17 cellular contexts compared by ENCODE assay signal in the genomic region with DNA sequence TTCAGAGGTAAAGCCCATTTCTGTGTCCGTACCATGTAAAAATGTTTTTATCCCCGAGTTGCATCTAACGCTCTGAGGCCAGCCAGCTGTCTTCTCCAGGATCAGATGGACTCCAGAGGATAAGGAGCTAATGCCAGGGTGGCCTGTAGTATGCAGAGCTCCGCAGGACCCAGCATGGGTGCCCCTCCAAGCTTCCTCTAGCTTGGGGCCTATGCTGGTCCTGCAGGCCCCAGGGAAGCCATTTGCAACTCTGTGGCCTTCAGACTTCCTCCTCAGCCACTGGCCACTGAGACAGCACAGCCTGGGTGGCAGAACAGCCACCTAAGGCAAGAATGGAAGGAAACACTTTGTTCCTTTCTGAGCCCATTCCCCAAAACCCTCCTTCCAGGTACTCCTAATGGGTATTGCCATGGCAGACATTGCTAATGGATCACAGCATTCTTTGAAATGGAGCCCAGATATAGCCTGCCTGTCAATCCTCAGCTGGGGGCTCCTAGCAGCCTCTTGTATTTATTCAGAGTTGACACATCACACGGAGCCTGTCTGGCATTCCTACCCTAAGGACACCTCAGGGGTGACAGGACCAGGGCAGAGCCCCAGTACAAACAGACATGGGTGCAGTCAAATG. TPM values are rescaled to one million over a fixed set of nuclear protein-coding genes. Genes with fewer than 3 reads are reported as not detected.
DNase-seq lines count a peak whose midpoint lies in the region; ATAC-seq, FAIRE-seq and TF ChIP-seq lines count a peak whose summit lies in the region.
"Had no signal": no experiment of that assay in that cellular context is flagged by ENCODE, and none has a peak within 500 bp of the region (broad histone marks: within the 10 kb centered on the region; RNA-seq: fewer than 3 reads in every experiment).

No MANE protein-coding gene starts in this region.

- in situ Hi-C loops in K562 (cut with MboI), result no loop called here

- no peaks in the 10 kb centered on the region for H3K27me3 Mint-ChIP-seq in activated CD4-positive, alpha-beta T cell treated with anti-CD3 and anti-CD28 coated beads for 36 hours
- H3K27me3 Mint-ChIP-seq in neural progenitor cell (ENCODE audit: insufficient read depth, low read depth), result peaks cover 3% of the 10 kb centered on the region

- no peaks in the 10 kb centered on the region for H3K36me3 ChIP-seq in HUES64 (ENCODE audit: insufficient read depth, low read length)
- H3K36me3 ChIP-seq in K562 (ENCODE audit: control insufficient read depth, insufficient read depth, low read length), result no peaks in the 10 kb centered on the region
- no peaks in the 10 kb centered on the region for H3K36me3 ChIP-seq in neural progenitor cell
- H3K36me3 ChIP-seq: cardiac muscle cell, stomach, upper lobe of left lung had no signal

- CTCF ChIA-PET in activated CD4-positive, alpha-beta T cell treated with anti-CD3 and anti-CD28 coated beads for 36 hours (lab: Charles Lee), result interaction anchor here (1.5 kb wide), 2 partner anchors 42 to 137 kb away, joined by 4 to 7 read pairs; no protein-coding TSS in a partner anchor
- CTCF ChIA-PET in K562 (lab: Yijun Ruan, JAX; ENCODE audit: low intra/inter-chr PET ratio), result no interaction called here

- H2AFZ ChIP-seq in K562 (ENCODE audit: low read depth, low read length), result no peak overlapping the region
- peak overlapping the region; percentile 5 for H2AFZ ChIP-seq in neural progenitor cell (replicated peaks)

- peaks cover 7% of the 10 kb centered on the region for H3K36me3 Mint-ChIP-seq in activated CD4-positive, alpha-beta T cell treated with anti-CD3 and anti-CD28 coated beads for 36 hours (ENCODE audit: low read depth)
- no peaks in the 10 kb centered on the region for H3K36me3 Mint-ChIP-seq in neural progenitor cell

- H3K27me3 ChIP-seq in HUES64 (ENCODE audit: insufficient read depth, low read length), result no peaks in the 10 kb centered on the region
- peaks cover 8 to 24% of the 10 kb centered on the region in 2 experiments; a peak in 2 of 5 replicates for H3K27me3 ChIP-seq in K562 (ENCODE audit: control insufficient read depth in 2 of 2, insufficient read depth in 2 of 2, low read length in 2 of 2)
- H3K27me3 ChIP-seq in neural progenitor cell, result no peaks in the 10 kb centered on the region
- H3K27me3 ChIP-seq: cardiac muscle cell, stomach, upper lobe of left lung had no signal

- POLR2A ChIA-PET in activated CD4-positive, alpha-beta T cell treated with anti-CD3 and anti-CD28 coated beads for 36 hours (lab: Charles Lee), result no interaction called here
- POLR2A ChIA-PET in K562 (lab: Yijun Ruan, JAX), result interaction anchor here (0.5 to 1.0 kb wide), 2 partner anchors 37 to 293 kb away, joined by 3 to 4 read pairs; no protein-coding TSS in a partner anchor

- H3K9ac ChIP-seq in HUES64 (ENCODE audit: low read depth, low read length) (no peak overlapping the region), K562 (ENCODE audit: insufficient read depth in 1 of 2, low read depth in 2 of 2, low read length in 2 of 2) (no peak overlapping the region), neural progenitor cell (no peak overlapping the region)

- H3K4me2 ChIP-seq in K562 (ENCODE audit: insufficient read depth, low read length) (no peak overlapping the region), neural progenitor cell (no peak overlapping the region)

- no peak for TF ChIP-seq RAD21 in K562 (CRISPR knock-in tag; conservative IDR thresholded peaks at IDR 0.05 in 1 of 2, IDR thresholded peaks at IDR 0.05 in 1 of 2)

- H3K4me3 ChIP-seq in HUES64 (ENCODE audit: low read length) (no peak overlapping the region), K562 (no peak overlapping the region), neural progenitor cell (no peak overlapping the region)
- H3K4me3 ChIP-seq: cardiac muscle cell, stomach, upper lobe of left lung had no signal

- FAIRE-seq in K562 (lab: Jason Lieb, UNC), result no peak
- FAIRE-seq: A204.1 had no signal

- no peaks in the 10 kb centered on the region for H4K20me1 ChIP-seq in K562 (replicated peaks; ENCODE audit: control insufficient read depth, insufficient read depth, low read length)
- H4K20me1 ChIP-seq in neural progenitor cell (ENCODE audit: low read depth), result no peaks in the 10 kb centered on the region

- TF ChIP-seq EP300 in K562 (IDR thresholded peaks at IDR 0.05; ENCODE audit: low read length), result no peak

- WGBS in HUES64, result 92% methylated on average over 5 of the region's 5 CpGs
- 12% methylated on average over 5 of the region's 5 CpGs for WGBS in K562 (ENCODE audit: insufficient coverage, low coverage, missing lambda C conversion rate)

- no TSS peak for BruUV-seq in K562 (replicated peaks; lab: Mats Ljungman, UMichigan)

- H3K9me3 ChIP-seq in HUES64 (ENCODE audit: insufficient read depth, low read depth, low read length) (no peaks in the 10 kb centered on the region), K562 (replicated peaks; ENCODE audit: control insufficient read depth, insufficient read depth, low read depth, low read length) (no peaks in the 10 kb centered on the region), neural progenitor cell (ENCODE audit: low read depth) (no peaks in the 10 kb centered on the region)
- H3K9me3 ChIP-seq: stomach, upper lobe of left lung had no signal

- H3K4me1 Mint-ChIP-seq in activated CD4-positive, alpha-beta T cell treated with anti-CD3 and anti-CD28 coated beads for 36 hours, result peaks cover 49% of the 10 kb centered on the region
- peaks cover 15% of the 10 kb centered on the region for H3K4me1 Mint-ChIP-seq in neural progenitor cell

- no peak overlapping the region for H3K4me3 Mint-ChIP-seq in activated CD4-positive, alpha-beta T cell treated with anti-CD3 and anti-CD28 coated beads for 36 hours
- H3K4me3 Mint-ChIP-seq in neural progenitor cell, result no peak overlapping the region
- H3K4me3 Mint-ChIP-seq: HFFc6, nephron progenitor cell had no signal

- H3K9me1 ChIP-seq in K562 (ENCODE audit: control insufficient read depth, insufficient read depth, low read length), result no peaks in the 10 kb centered on the region

- ATAC-seq in activated CD4-positive, alpha-beta T cell treated with anti-CD3 and anti-CD28 coated beads for 36 hours, result no peak
- ATAC-seq in K562, result peak; percentile 28; the same call in 1 of the 3 replicates
- no peak for ATAC-seq in left ventricle myocardium superior

- H3K4me1 ChIP-seq in HUES64 (ENCODE audit: insufficient read depth, low read length), result peaks cover 16% of the 10 kb centered on the region
- H3K4me1 ChIP-seq in K562 (replicated peaks in 1 of 2; ENCODE audit: control insufficient read depth in 2 of 2, insufficient read depth in 2 of 2, low read length in 2 of 2), result no peaks in the 10 kb centered on the region
- H3K4me1 ChIP-seq in neural progenitor cell, result peaks cover 19% of the 10 kb centered on the region
- H3K4me1 ChIP-seq: stomach, upper lobe of left lung had no signal

- TF ChIP-seq CTCF in K562 (IDR thresholded peaks at IDR 0.05 in 2 of 3, conservative IDR thresholded peaks at IDR 0.05 in 1 of 3; ENCODE audit: insufficient read depth in 2 of 3, low read depth in 1 of 3, low read length in 3 of 3), result no peak
- no peak for TF ChIP-seq CTCF in neural progenitor cell (IDR thresholded peaks at IDR 0.05)

- peak overlapping the region; percentile 7 for H3K27ac Mint-ChIP-seq in activated CD4-positive, alpha-beta T cell treated with anti-CD3 and anti-CD28 coated beads for 36 hours
- peak overlapping the region; percentile 10 for H3K27ac Mint-ChIP-seq in neural progenitor cell
- H3K27ac Mint-ChIP-seq: HFFc6, nephron progenitor cell had no signal

- H3K9me3 Mint-ChIP-seq in activated CD4-positive, alpha-beta T cell treated with anti-CD3 and anti-CD28 coated beads for 36 hours (ENCODE audit: low read depth), result no peaks in the 10 kb centered on the region
- peaks cover 3% of the 10 kb centered on the region for H3K9me3 Mint-ChIP-seq in neural progenitor cell
- H3K9me3 Mint-ChIP-seq: nephron progenitor cell had no signal

- H3K27ac ChIP-seq in HUES64 (ENCODE audit: low read depth, low read length) (peak overlapping the region; percentile 39; the same call in 1 of the 2 replicates), K562 (ENCODE audit: extremely low read depth, low read depth, low read length) (no peak overlapping the region), neural progenitor cell (no peak overlapping the region)
- H3K27ac ChIP-seq: cardiac muscle cell, stomach, upper lobe of left lung had no signal

- intact Hi-C loops in activated CD4-positive, alpha-beta T cell treated with anti-CD3 and anti-CD28 coated beads for 36 hours (cut with DNase I, micrococcal nuclease), result loop anchor here in 1 of 2 experiments (5.0 kb wide), 4 partner anchors 153 to 563 kb away; partner anchors contain the start of genes BCL2L13 and CECR2
- intact Hi-C loops in K562 (cut with micrococcal nuclease), result no loop called here
- intact Hi-C loops in left ventricle myocardium superior (cut with micrococcal nuclease), result no loop called here

- peaks cover 26% of the 10 kb centered on the region for H3F3A ChIP-seq in neural progenitor cell (ENCODE audit: low read depth)

- no peak for TF ChIP-seq POLR2A in K562 (conservative IDR thresholded peaks at IDR 0.05)

- H3K79me2 ChIP-seq in K562 (ENCODE audit: control insufficient read depth, insufficient read depth, low read length) (no peaks in the 10 kb centered on the region), neural progenitor cell (ENCODE audit: low read depth) (no peaks in the 10 kb centered on the region)

- no peak for DNase-seq in activated CD4-positive, alpha-beta T cell treated with anti-CD3 and anti-CD28 coated beads for 36 hours
- DNase-seq in activated CD4-positive, alpha-beta T cell treated with anti-CD3 and anti-CD28 coated beads, Interleukin-2, amount 50 U/mL, for 48 hours, result no peak
- DNase-seq in K562 (ENCODE audit: extremely low read depth in 1 of 4, low spot score in 3 of 4), result no peak
- DNase-seq in neural progenitor cell (ENCODE audit: low spot score), result no peak
- DNase-seq in NCI-H526 (lab: John Stamatoyannopoulos, UW), result no peak
- DNase-seq in NCI-H1436 treated with DMSO at 0.1 percent for 48 hours (lab: John Stamatoyannopoulos, UW), result no peak
- no peak for DNase-seq in left ventricle myocardium superior
- DNase-seq: HFFc6, NCI-H1694 treated with DMSO at 0.1 percent for 48 hours had no signal

RNA-seq across cellular contexts. Expression of gene ADA2, which starts 4.7 kb away (rescaled TPM):
- 1 to 10 TPM; 5.4 to 6.1 TPM for total RNA-seq in activated CD4-positive, alpha-beta T cell treated with anti-CD3 and anti-CD28 coated beads for 36 hours
- polyA plus RNA-seq in HUES64 (2013, experiment 1 of 2), result 11.8 TPM
- 13.6 TPM for polyA plus RNA-seq in HUES64 (2013, experiment 2 of 2)
- total RNA-seq in K562 (2011; cell fraction: chromatin; rRNA removed; ENCODE audit: low replicate concordance), result not detected in 2 replicates
- not detected in 2 replicates for total RNA-seq in K562 (2011; cell fraction: nucleolus; rRNA removed)
- total RNA-seq in K562 (2011; cell fraction: nucleoplasm; rRNA removed), result not detected in 2 replicates
- total RNA-seq in K562 (2014; rRNA removed) (not detected in 2 replicates), K562 (2014; rRNA removed; fragmentation: Illumina TruSeq; extraction: Trizol) (not detected in 2 replicates), K562 (2015; rRNA removed; fragmentation: Illumina TruSeq; extraction: Trizol) (not detected in 2 replicates), K562 (2021) (0.20 and 0.44 TPM in 2 replicates), neural progenitor cell (ENCODE audit: low replicate concordance) (30.1 and 49.9 TPM in 2 replicates), left ventricle myocardium superior (34.0 TPM)
- polyA plus RNA-seq in K562 (2011; rRNA removed) (not detected in 2 replicates), K562 (2014; fragmentation: Illumina TruSeq; extraction: Trizol) (not detected in 2 replicates), K562 (2014; fragmentation: Nextera tagmentation; extraction: Ambion mirVana) (not detected), K562 (2014; rRNA removed) (not detected in 2 replicates)
- not detected in 2 replicates for polyA plus RNA-seq in K562 (2011; cell fraction: cytosol; rRNA removed)
- not detected in 2 replicates for polyA plus RNA-seq in K562 (2011; cell fraction: nucleus; rRNA removed)
- 0.10 TPM in 1 of 2 replicates, not detected in the other for polyA plus RNA-seq in K562 (2012)
- polyA minus RNA-seq in K562 (2011; rRNA and poly(A)+ RNA removed), result not detected in 2 replicates
- not detected in 2 replicates for polyA minus RNA-seq in K562 (2011; cell fraction: cytosol; rRNA and poly(A)+ RNA removed)
- not detected in 2 replicates for polyA minus RNA-seq in K562 (2011; cell fraction: nucleus; rRNA and poly(A)+ RNA removed)
- total RNA-seq: Daoy, HT-29 had no signal

RNA-seq across cellular contexts. Expression of gene HDHD5, which starts 55.5 kb away (rescaled TPM):
- total RNA-seq in activated CD4-positive, alpha-beta T cell treated with anti-CD3 and anti-CD28 coated beads for 36 hours, result 10 to 100 TPM; 51.6 to 69.0 TPM
- 45.1 TPM for polyA plus RNA-seq in HUES64 (2013, experiment 1 of 2)
- 45.0 TPM for polyA plus RNA-seq in HUES64 (2013, experiment 2 of 2)
- total RNA-seq in K562 (2011; cell fraction: chromatin; rRNA removed; ENCODE audit: low replicate concordance), result 12.3 and 28.7 TPM in 2 replicates
- total RNA-seq in K562 (2011; cell fraction: nucleolus; rRNA removed), result 34.5 and 34.7 TPM in 2 replicates
- 23.5 and 27.0 TPM in 2 replicates for total RNA-seq in K562 (2011; cell fraction: nucleoplasm; rRNA removed)
- total RNA-seq in K562 (2014; rRNA removed) (36.6 and 44.2 TPM in 2 replicates), K562 (2014; rRNA removed; fragmentation: Illumina TruSeq; extraction: Trizol) (11.5 and 14.4 TPM in 2 replicates), K562 (2015; rRNA removed; fragmentation: Illumina TruSeq; extraction: Trizol) (20.1 and 22.0 TPM in 2 replicates), K562 (2021) (29.7 and 32.2 TPM in 2 replicates), neural progenitor cell (ENCODE audit: low replicate concordance) (39.7 and 80.3 TPM in 2 replicates), left ventricle myocardium superior (63.8 TPM)
- polyA plus RNA-seq in K562 (2011; rRNA removed) (23.1 and 28.7 TPM in 2 replicates), K562 (2014; fragmentation: Illumina TruSeq; extraction: Trizol) (24.2 and 26.8 TPM in 2 replicates), K562 (2014; fragmentation: Nextera tagmentation; extraction: Ambion mirVana) (1 to 10 TPM; 1.6 to 2.3 TPM), K562 (2014; rRNA removed) (33.9 and 40.0 TPM in 2 replicates)
- 37.2 and 54.8 TPM in 2 replicates for polyA plus RNA-seq in K562 (2011; cell fraction: cytosol; rRNA removed)
- polyA plus RNA-seq in K562 (2011; cell fraction: nucleus; rRNA removed), result 27.3 and 34.3 TPM in 2 replicates
- 15.1 and 22.1 TPM in 2 replicates for polyA plus RNA-seq in K562 (2012)
- 8.1 and 15.6 TPM in 2 replicates for polyA minus RNA-seq in K562 (2011; rRNA and poly(A)+ RNA removed)
- polyA minus RNA-seq in K562 (2011; cell fraction: cytosol; rRNA and poly(A)+ RNA removed), result 13.9 and 15.7 TPM in 2 replicates
- 12.2 and 12.3 TPM in 2 replicates for polyA minus RNA-seq in K562 (2011; cell fraction: nucleus; rRNA and poly(A)+ RNA removed)

Comparison
In these comparisons a context has a peak if more than half of its experiments do, and no peak if none do; other contexts are left out.
1. RNA of gene ADA2, which starts 4.7 kb away (total RNA-seq): 34.0 TPM in left ventricle myocardium superior (single experiment), 30.1 to 49.9 TPM in neural progenitor cell and 5.4 to 6.1 TPM in activated CD4-positive, alpha-beta T cell treated with anti-CD3 and anti-CD28 coated beads for 36 hours; 0.20 to 0.44 TPM in K562; every median in the first group is over 4 times any median in the second.